Comparison of ENCODE assay signal across 19 cellular contexts in genomic region chr5:147752666-147753290, GRCh38. TPM values are rescaled to one million over a fixed set of nuclear protein-coding genes. Genes with fewer than 3 reads are reported as not detected.
A peak's percentile ranks its signal among the peaks of the same experiment; 100 is the strongest.
DNase-seq lines count a peak whose midpoint lies in the region; ATAC-seq, FAIRE-seq and TF ChIP-seq lines count a peak whose summit lies in the region.
"Had no signal": no experiment of that assay in that cellular context is flagged by ENCODE, and none has a peak within 500 bp of the region (broad histone marks: within the 10 kb centered on the region; RNA-seq: fewer than 3 reads in every experiment).

No MANE protein-coding gene starts in this region.

- peaks cover 0 to 1% (median 0%) of the 10 kb centered on the region in 4 experiments; a peak in 1 of 7 replicates for H3K27me3 ChIP-seq in H1 (replicated peaks in 1 of 4; ENCODE audit: control insufficient read depth in 3 of 4, extremely low read depth in 1 of 4, insufficient read depth in 3 of 4, low read length in 3 of 4)

- H3K36me3 ChIP-seq in SK-N-MC (ENCODE audit: insufficient read depth, low read length) = peaks cover 20% of the 10 kb centered on the region
- H3K36me3 ChIP-seq in H1 (ENCODE audit: control insufficient read depth in 2 of 4, insufficient read depth in 4 of 4, low read length in 3 of 4) = no peaks in the 10 kb centered on the region

- in situ Hi-C loops in GM13977 (cut with MboI; ENCODE audit: low pct_unique_long_range_greater_than_20kb, low sequenced_read_pairs, unreplicated experiment) = no loop called here

- H3K36me3 Mint-ChIP-seq in stimulated activated effector memory CD8-positive, alpha-beta T cell treated with anti-CD3 and anti-CD28 coated beads, Interleukin-12 subunit alpha, Interleukin-12 subunit beta, amount 100 ng/mL, for 72 hours = no peaks in the 10 kb centered on the region

- H2BK12ac ChIP-seq in H1 (ENCODE audit: low read depth, low read length) = no peak overlapping the region

- H3K9me3 ChIP-seq in SK-N-MC (ENCODE audit: low read depth, low read length) = no peaks in the 10 kb centered on the region
- H3K9me3 ChIP-seq in H1 (ENCODE audit: insufficient read depth in 2 of 2, low read depth in 1 of 2, low read length in 1 of 2) = no peaks in the 10 kb centered on the region
- H3K9me3 ChIP-seq: SK-N-SH had no signal

- H3K27ac ChIP-seq in SK-N-MC (peak overlapping the region; percentile 89), H1 (ENCODE audit: low read depth, low read length) (no peak overlapping the region)
- H3K27ac ChIP-seq: 22Rv1, PC-9 had no signal

- H3K23me2 ChIP-seq in H1 (ENCODE audit: low read depth, low read length) = no peaks in the 10 kb centered on the region

- no peak overlapping the region for H4K5ac ChIP-seq in H1 (ENCODE audit: insufficient read length, low read depth, low read length)

- H3K14ac ChIP-seq in H1 (ENCODE audit: insufficient read length) = no peak overlapping the region

- H3K9ac ChIP-seq in SK-N-MC (ENCODE audit: insufficient read length) (no peak overlapping the region), H1 (replicated peaks in 1 of 4; ENCODE audit: extremely low read depth in 1 of 4, low read depth in 3 of 4, low read length in 3 of 4) (no peak overlapping the region)
- H3K9ac ChIP-seq: SK-N-SH had no signal

- CTCF ChIA-PET in H1 (lab: Charles Lee; ENCODE audit: partially characterized antibody) = interaction anchor here (0.8 to 1.5 kb wide), 4 partner anchors 11 to 69 kb away, joined by 3 to 4 read pairs (median 3); no protein-coding TSS in a partner anchor

- H2AK5ac ChIP-seq in H1 (ENCODE audit: low read depth, low read length) = 0 out of 2 replicates have a peak overlapping the region, but pooled peaks have one; percentile 34

- peaks cover 0 to 6% of the 10 kb centered on the region in 2 experiments; a peak in 2 of 4 replicates for H3K79me2 ChIP-seq in H1 (ENCODE audit: control insufficient read depth in 1 of 2, insufficient read depth in 2 of 2, low read length in 2 of 2)

- H2AFZ ChIP-seq in H1 (ENCODE audit: low read length) = no peak overlapping the region
- H2AFZ ChIP-seq: PC-9 had no signal

- H2BK120ac ChIP-seq in H1 (replicated peaks; ENCODE audit: low read depth, low read length) = no peak overlapping the region

- TF ChIP-seq POLR2A in H1 (IDR thresholded peaks at IDR 0.05; ENCODE audit: control extremely low read depth in 1 of 2, low read depth in 2 of 2, low read length in 2 of 2) = no peak

- peaks cover 8 to 24% (median 16%) of the 10 kb centered on the region in 4 experiments for H3K4me1 ChIP-seq in H1 (replicated peaks in 1 of 4; ENCODE audit: control insufficient read depth in 3 of 4, insufficient read depth in 4 of 4, low read length in 3 of 4)

- H3K23ac ChIP-seq in H1 (ENCODE audit: insufficient read length) = no peak overlapping the region

- no peak overlapping the region for H4K8ac ChIP-seq in H1 (ENCODE audit: extremely low read depth, insufficient read depth, low read length)

- H3K4ac ChIP-seq in H1 (replicated peaks; ENCODE audit: insufficient read length, low read depth, low read length) = no peak overlapping the region

- H3K27ac Mint-ChIP-seq in stimulated activated effector memory CD8-positive, alpha-beta T cell treated with anti-CD3 and anti-CD28 coated beads, Interleukin-12 subunit alpha, Interleukin-12 subunit beta, amount 100 ng/mL, for 72 hours = no peak overlapping the region

- no peaks in the 10 kb centered on the region for H3K9me3 Mint-ChIP-seq in stimulated activated effector memory CD8-positive, alpha-beta T cell treated with anti-CD3 and anti-CD28 coated beads, Interleukin-12 subunit alpha, Interleukin-12 subunit beta, amount 100 ng/mL, for 72 hours

- no peak overlapping the region for H2BK5ac ChIP-seq in H1 (ENCODE audit: low read depth, low read length)

- H3K4me3 ChIP-seq in SK-N-MC (no peak overlapping the region; the same call in 1 of the 2 replicates), H1 (ENCODE audit: extremely low read depth in 1 of 4, insufficient read depth in 2 of 4, low read depth in 3 of 4, low read length in 4 of 4) (no peak overlapping the region)
- H3K4me3 ChIP-seq: PC-9 had no signal

- no peak for TF ChIP-seq EP300 in H1 (IDR thresholded peaks at IDR 0.05; ENCODE audit: borderline replicate concordance in 1 of 2, low read depth in 2 of 2, low read length in 2 of 2)

- no peak overlapping the region for H3K4me2 ChIP-seq in H1 (ENCODE audit: insufficient read depth in 1 of 2, low read depth in 2 of 2, low read length in 2 of 2)
- H3K4me2 ChIP-seq: PC-9, SK-N-SH had no signal

- no peak overlapping the region for H3K18ac ChIP-seq in H1 (ENCODE audit: extremely low read depth, low read length)

- whole genome bisulfite sequencing in H1 (ENCODE audit: extremely low coverage in 1 of 2, insufficient coverage in 1 of 2, insufficient read length in 1 of 2, insufficient replicate concordance in 2 of 2, low coverage in 1 of 2, low lambda C conversion rate in 2 of 2, missing lambda C conversion rate in 1 of 2), 2 experiments = 94% methylated on average over 3 of the region's 3 CpGs; no CpG with 5 or more reads in 1 of the 2 experiments

- peak; percentile 26 for ATAC-seq in stimulated activated effector memory CD8-positive, alpha-beta T cell treated with anti-CD3 and anti-CD28 coated beads, Interleukin-12 subunit alpha, Interleukin-12 subunit beta, amount 100 ng/mL, for 72 hours
- no peak for ATAC-seq in GM21619 (IDR thresholded peaks at IDR 0.05; ENCODE audit: unreplicated experiment)

- no peak for TF ChIP-seq RAD21 in H1 (IDR thresholded peaks at IDR 0.05 in 1 of 2, conservative IDR thresholded peaks at IDR 0.05 in 1 of 2; ENCODE audit: low read depth in 2 of 2, low read length in 2 of 2)

- POLR2A ChIA-PET in H1 (lab: Charles Lee; ENCODE audit: partially characterized antibody) = interaction anchor here (1.4 kb wide), 1 partner anchor 29 kb away, joined by 4 read pairs; no protein-coding TSS in a partner anchor

- FAIRE-seq in H1 (lab: Jason Lieb, UNC) (no peak), HTR-8/SVneo (lab: Jason Lieb, UNC) (no peak)
- FAIRE-seq: G401.6, GM12892, H54 had no signal

- TF ChIP-seq CTCF in H1 (IDR thresholded peaks at IDR 0.05; ENCODE audit: control extremely low read depth in 1 of 3, insufficient read depth in 1 of 3, low read depth in 1 of 3, low read length in 3 of 3) = no peak
- TF ChIP-seq CTCF in GM13977 (IDR thresholded peaks at IDR 0.05; ENCODE audit: extremely low read depth, insufficient read depth, missing control alignments) = no peak

- DNase-seq in DMS 273 (lab: John Stamatoyannopoulos, UW; ENCODE audit: unreplicated experiment) (peak; percentile 63), DMS 273 treated with DMSO at 0.1 percent for 48 hours (lab: John Stamatoyannopoulos, UW) (no peak), SK-N-MC (ENCODE audit: low read depth, low spot score) (no peak), H1 (ENCODE audit: low read depth in 1 of 2, low spot score in 2 of 2) (no peak), GM13977 (ENCODE audit: low spot score) (no peak), HTR-8/SVneo (ENCODE audit: insufficient read length, low spot score) (no peak)
- DNase-seq in stimulated activated effector memory CD8-positive, alpha-beta T cell treated with anti-CD3 and anti-CD28 coated beads, Interleukin-12 subunit alpha, Interleukin-12 subunit beta, amount 100 ng/mL, for 72 hours (ENCODE audit: low spot score in 2 of 2) = no peak
- DNase-seq: DMS53, IMR-90, Kasumi-1, NCI-H1436 treated with DMSO at 0.1 percent for 48 hours, NCI-H2081 treated with DMSO at 0.1 percent for 48 hours, PC-9, SK-N-SH had no signal

- peaks cover 0 to 5% of the 10 kb centered on the region in 2 experiments for H4K20me1 ChIP-seq in H1 (replicated peaks in 1 of 2; ENCODE audit: control insufficient read depth in 1 of 2, insufficient read depth in 2 of 2, low read length in 2 of 2)

- no peak overlapping the region for H2BK20ac ChIP-seq in H1 (ENCODE audit: low read length)

- no peak overlapping the region for H3K4me3 Mint-ChIP-seq in stimulated activated effector memory CD8-positive, alpha-beta T cell treated with anti-CD3 and anti-CD28 coated beads, Interleukin-12 subunit alpha, Interleukin-12 subunit beta, amount 100 ng/mL, for 72 hours

- no peaks in the 10 kb centered on the region; the same call in 1 of the 2 replicates for H3K79me1 ChIP-seq in H1 (ENCODE audit: low read depth, low read length)

- no peak overlapping the region for H3K56ac ChIP-seq in H1 (replicated peaks; ENCODE audit: insufficient read length, low read depth, low read length)

- H4K91ac ChIP-seq in H1 (replicated peaks; ENCODE audit: insufficient read length, low read length) = no peak overlapping the region

- H2BK15ac ChIP-seq in H1 (ENCODE audit: low read length) = peak overlapping the region; percentile 54; the same call in 1 of the 2 replicates

- H3K4me1 Mint-ChIP-seq in stimulated activated effector memory CD8-positive, alpha-beta T cell treated with anti-CD3 and anti-CD28 coated beads, Interleukin-12 subunit alpha, Interleukin-12 subunit beta, amount 100 ng/mL, for 72 hours = peaks cover 25% of the 10 kb centered on the region

TF ChIP-seq in H1, 55 proteins besides CTCF, POLR2A, EP300 and RAD21 (continues in another document):
- TF ChIP-seq CBX5 (IDR thresholded peaks at IDR 0.05; ENCODE audit: low read depth, low read length) (no peak), TAF7 (optimal IDR thresholded peaks at IDR 0.05; ENCODE audit: borderline replicate concordance, low read depth, low read length) (no peak), SRF (IDR thresholded peaks at IDR 0.05; ENCODE audit: low read depth, low read length) (no peak), SP1 (IDR thresholded peaks at IDR 0.05; ENCODE audit: low read depth, low read length) (no peak), RFX5 (IDR thresholded peaks at IDR 0.05; ENCODE audit: borderline replicate concordance, low read depth, low read length) (no peak), RXRA (IDR thresholded peaks at IDR 0.05; ENCODE audit: insufficient read depth, low read depth, low read length) (no peak), SIX5 (IDR thresholded peaks at IDR 0.05; ENCODE audit: low read depth, low read length) (no peak), YY1 (IDR thresholded peaks at IDR 0.05; ENCODE audit: low read depth, low read length) (no peak), NANOG (IDR thresholded peaks at IDR 0.05; ENCODE audit: insufficient read depth, low read depth, low read length, poor library complexity, severe bottlenecking) (no peak), FOSL1 (IDR thresholded peaks at IDR 0.05; ENCODE audit: insufficient read depth, low read depth, low read length) (no peak), KDM4A (IDR thresholded peaks at IDR 0.05; ENCODE audit: low read depth, low read length, severe bottlenecking) (no peak)

RNA-seq across cellular contexts. Expression of gene JAKMIP2, which starts 29.8 kb away (rescaled TPM):
- total RNA-seq in H1 (2021; fragmentation: NEBNext Ultra II Directional; extraction: Animal tissue kit (Norgen Biotek cat#: 25700)) = 13.4 and 13.6 TPM in 2 replicates
- polyA plus RNA-seq in H1 (2011; rRNA removed) = 2.4 and 3.2 TPM in 2 replicates
- polyA plus RNA-seq in H1 (2011; cell fraction: cytosol; rRNA removed) = 4.9 TPM
- 22.7 TPM for polyA plus RNA-seq in H1 (2011; cell fraction: nucleus; rRNA removed)
- 7.6 to 10.9 TPM (median 10.5 TPM) in 4 replicates for polyA plus RNA-seq in H1 (2012, experiment 1 of 2)
- polyA plus RNA-seq in H1 (2012, experiment 2 of 2) = 0.52 TPM
- 13.6 TPM for polyA plus RNA-seq in H1 (2013, experiment 1 of 2)
- polyA plus RNA-seq in H1 (2013, experiment 2 of 2) = 13.7 TPM
- 15.7 and 26.1 TPM in 2 replicates for polyA minus RNA-seq in H1 (2011; rRNA and poly(A)+ RNA removed)
- polyA minus RNA-seq in H1 (2011; cell fraction: cytosol; rRNA and poly(A)+ RNA removed) = 8.4 TPM
- 41.8 TPM for polyA minus RNA-seq in H1 (2011; cell fraction: nucleus; rRNA and poly(A)+ RNA removed)
- total RNA-seq: PC-9 had no signal
- polyA plus RNA-seq: IMR-90 had no signal
